In the genomic region with DNA sequence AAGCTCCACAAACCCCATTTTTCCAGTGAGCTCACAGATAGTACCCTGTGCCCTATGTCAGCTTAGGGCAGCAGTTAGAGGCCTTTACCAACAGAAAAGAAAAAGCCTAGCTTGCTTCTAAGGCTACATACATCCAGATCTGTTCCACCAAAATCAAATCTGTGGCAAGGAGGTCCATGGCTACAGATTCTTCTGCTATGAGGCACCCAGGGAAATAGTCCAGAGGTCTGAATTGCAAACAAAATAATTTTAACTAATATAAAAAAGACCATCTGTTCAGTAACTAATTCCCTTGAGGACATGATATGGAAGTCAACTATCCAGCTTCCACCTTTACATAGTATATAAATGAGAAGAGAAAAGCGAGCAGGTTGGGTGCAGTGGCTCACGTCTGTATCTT, we compare ENCODE assay signal across 9 cellular contexts.
DNase-seq lines count a peak whose midpoint lies in the region; ATAC-seq, FAIRE-seq and TF ChIP-seq lines count a peak whose summit lies in the region.
"Had no signal": no experiment of that assay in that cellular context is flagged by ENCODE, and none has a peak within 500 bp of the region (broad histone marks: within the 10 kb centered on the region; RNA-seq: fewer than 3 reads in every experiment).

No MANE protein-coding gene starts in this region.

- peak overlapping the region; percentile 23 for H3K27ac ChIP-seq in HUES48 (ENCODE audit: low read depth, low read length)
- H3K27ac ChIP-seq in RWPE2 (ENCODE audit: poor library complexity, severe bottlenecking), result peak overlapping the region; percentile 76
- H3K27ac ChIP-seq in keratinocyte (ENCODE audit: control insufficient read depth, insufficient read depth, low read length), result peak overlapping the region; percentile 95
- H3K27ac ChIP-seq in thoracic aorta, result peak overlapping the region; percentile 56 to 66

- H3K9me3 ChIP-seq in HUES48 (ENCODE audit: control insufficient read depth, insufficient read depth, low read length) (no peaks in the 10 kb centered on the region), RWPE2 (ENCODE audit: severe bottlenecking) (no peaks in the 10 kb centered on the region), keratinocyte (ENCODE audit: control insufficient read depth, low read depth, low read length) (no peaks in the 10 kb centered on the region), thoracic aorta (no peaks in the 10 kb centered on the region)
- H3K9me3 ChIP-seq: upper lobe of left lung had no signal

- no peak for FAIRE-seq in keratinocyte (lab: Jason Lieb, UNC)

- H3K9ac ChIP-seq in HUES48 (ENCODE audit: low read depth, low read length) (no peak overlapping the region), keratinocyte (ENCODE audit: control insufficient read depth, extremely low read depth, insufficient read depth, low read length) (peak overlapping the region; percentile 49)

- H3K36me3 ChIP-seq in HUES48 (ENCODE audit: control insufficient read depth, insufficient read depth, low read length), result no peaks in the 10 kb centered on the region
- no peaks in the 10 kb centered on the region for H3K36me3 ChIP-seq in RWPE2 (ENCODE audit: low read depth)
- no peaks in the 10 kb centered on the region for H3K36me3 ChIP-seq in keratinocyte (ENCODE audit: control insufficient read depth in 2 of 2, extremely low read depth in 1 of 2, insufficient read depth in 2 of 2, low read length in 2 of 2)
- H3K36me3 ChIP-seq in thoracic aorta, result no peaks in the 10 kb centered on the region
- H3K36me3 ChIP-seq: upper lobe of left lung had no signal

- peaks cover 4% of the 10 kb centered on the region for H3K79me2 ChIP-seq in keratinocyte (ENCODE audit: control insufficient read depth, insufficient read depth, low read length)

- H3K9me1 ChIP-seq in keratinocyte (ENCODE audit: control insufficient read depth, extremely low read depth, insufficient read depth, low read length), result no peaks in the 10 kb centered on the region

- ATAC-seq in RWPE2 (ENCODE audit: low read depth) (no peak), thoracic aorta (ENCODE audit: insufficient number of reproducible peaks, low FRiP score, low read depth) (no peak)

- H3K27me3 ChIP-seq in HUES48 (ENCODE audit: control insufficient read depth, insufficient read depth, low read length) (no peaks in the 10 kb centered on the region), RWPE2 (ENCODE audit: insufficient read depth, poor library complexity, severe bottlenecking) (no peaks in the 10 kb centered on the region), keratinocyte (ENCODE audit: control insufficient read depth, extremely low read depth, insufficient read depth, low read length) (no peaks in the 10 kb centered on the region), thoracic aorta (replicated peaks; ENCODE audit: insufficient read depth) (no peaks in the 10 kb centered on the region)
- H3K27me3 ChIP-seq: upper lobe of left lung had no signal

- H3K4me1 ChIP-seq in HUES48 (ENCODE audit: control insufficient read depth, insufficient read depth, low read length) (peaks cover 52% of the 10 kb centered on the region), RWPE2 (ENCODE audit: insufficient read depth, poor library complexity, severe bottlenecking) (peaks cover 53% of the 10 kb centered on the region), keratinocyte (ENCODE audit: control insufficient read depth, extremely low read depth, insufficient read depth, low read length) (peaks cover 71% of the 10 kb centered on the region), thoracic aorta (ENCODE audit: control insufficient read depth in 1 of 2, low read depth in 2 of 2) (peaks cover 11 to 71% of the 10 kb centered on the region in 2 donors)

- TF ChIP-seq CTCF in RWPE2 (IDR thresholded peaks at IDR 0.05; ENCODE audit: poor library complexity, severe bottlenecking) (no peak), keratinocyte (optimal IDR thresholded peaks at IDR 0.05 in 1 of 3, IDR thresholded peaks at IDR 0.05 in 1 of 3, conservative IDR thresholded peaks at IDR 0.05 in 1 of 3; ENCODE audit: extremely low read depth in 1 of 3, insufficient read depth in 2 of 3, low read length in 3 of 3) (no peak), thoracic aorta (IDR thresholded peaks at IDR 0.05) (no peak)

- H3K4me3 ChIP-seq in HUES48 (ENCODE audit: low read depth, low read length) (no peak overlapping the region), RWPE2 (ENCODE audit: severe bottlenecking) (no peak overlapping the region), keratinocyte (ENCODE audit: control insufficient read depth in 2 of 3, extremely low read depth in 1 of 3, insufficient read depth in 2 of 3, low read depth in 1 of 3, low read length in 3 of 3) (peak overlapping the region in 1 of 3 experiments; percentile 5), thoracic aorta (no peak overlapping the region)
- H3K4me3 ChIP-seq: lung, upper lobe of left lung had no signal

- H4K20me1 ChIP-seq in keratinocyte (ENCODE audit: control insufficient read depth, extremely low read depth, insufficient read depth, low read length), result no peaks in the 10 kb centered on the region

- no peak for DNase-seq in RWPE2 (ENCODE audit: low spot score)
- no peak for DNase-seq in keratinocyte (ENCODE audit: low read depth, low spot score)
- DNase-seq in thoracic aorta (ENCODE audit: low spot score), result no peak
- no peak for DNase-seq in activated CD4-positive, alpha-beta T cell treated with anti-CD3 and anti-CD28 coated beads, Interleukin-2, amount 50 U/mL, for 1 hour
- DNase-seq in activated CD8-positive, alpha-beta memory T cell treated with anti-CD3 and anti-CD28 coated beads for 24 hours, result no peak
- no peak for DNase-seq in activated naive CD4-positive, alpha-beta T cell treated with Interleukin-2 at 50 U/mL for 16 hours

- peak overlapping the region; percentile 78 for H3K4me2 ChIP-seq in keratinocyte (ENCODE audit: control insufficient read depth, extremely low read depth, insufficient read depth, low read depth, low read length)

- dilution Hi-C loops in keratinocyte (cut with MboI; ENCODE audit: extremely low pct_ligation_motif_present, low sequenced_read_pairs), result no loop called here

- no peak overlapping the region for H2AFZ ChIP-seq in keratinocyte (ENCODE audit: control insufficient read depth, low read length)

Comparison
In these comparisons a context has a peak if more than half of its experiments do, and no peak if none do; other contexts are left out.
1. H3K27ac ChIP-seq: peak in every context shown above with its lines; median percentile 95 in keratinocyte; 76 in RWPE2; 61 in thoracic aorta; 23 in HUES48.